8 cellular contexts compared by ENCODE assay signal in the genomic region with DNA sequence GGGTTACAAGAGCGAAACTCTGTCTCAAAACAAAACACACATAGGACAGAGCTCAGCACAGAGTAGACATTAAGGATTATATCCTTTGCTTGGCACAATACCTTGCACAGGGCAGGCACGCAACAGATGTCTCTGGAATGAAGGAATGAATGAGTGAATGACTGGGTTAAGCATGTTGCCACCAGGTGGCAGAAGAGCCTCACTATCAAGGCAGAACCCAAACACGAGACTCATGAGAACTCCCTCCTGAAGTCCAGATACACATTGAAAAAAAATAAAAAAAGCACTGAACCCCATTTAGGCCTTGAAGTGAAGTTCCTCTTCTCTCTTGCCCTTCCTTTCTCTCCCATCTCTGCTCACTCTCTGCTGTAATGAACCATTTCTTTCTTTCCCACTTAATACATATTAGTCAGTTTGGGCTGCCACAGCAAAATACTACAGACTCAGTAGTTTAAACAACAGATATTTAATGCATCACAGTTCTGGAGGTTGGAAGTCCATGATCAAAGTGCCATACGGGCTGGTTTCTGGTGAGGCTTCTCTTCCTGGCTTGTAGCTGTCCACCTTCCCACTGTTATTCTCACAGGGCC. TPM values are rescaled to one million over a fixed set of nuclear protein-coding genes. Genes with fewer than 3 reads are reported as not detected.
DNase-seq lines count a peak whose midpoint lies in the region; ATAC-seq and TF ChIP-seq lines count a peak whose summit lies in the region.

No MANE protein-coding gene starts in this region.

- POLR2A ChIA-PET in GM10248 (lab: Yijun Ruan, JAX): no interaction called here

- no peak overlapping the region for H3K4me3 Mint-ChIP-seq in HFFc6

- no peak overlapping the region for H3K4me3 ChIP-seq in astrocyte of the cerebellum (ENCODE audit: low read depth, low read length)

- peaks cover 5% of the 10 kb centered on the region; the same call in 1 of the 2 replicates for H3K9me3 Mint-ChIP-seq in HFFc6

- no peak for ATAC-seq in HG03520 (IDR thresholded peaks at IDR 0.05; ENCODE audit: unreplicated experiment)

- peaks cover 2% of the 10 kb centered on the region; the same call in 1 of the 2 replicates for H3K27me3 Mint-ChIP-seq in HFFc6 (ENCODE audit: insufficient read depth)

- H3K4me1 Mint-ChIP-seq in HFFc6 (ENCODE audit: low read depth): peaks cover 14% of the 10 kb centered on the region; the same call in 1 of the 2 replicates

- H3K27ac Mint-ChIP-seq in HFFc6: no peak overlapping the region

- in situ Hi-C loops in astrocyte of the cerebellum (cut with HindIII; ENCODE audit: low sequenced_read_pairs): loop anchor here (10.0 to 25.0 kb wide), 2 partner anchors 150 to 443 kb away; no protein-coding TSS in a partner anchor

- DNase-seq in GM10248 (ENCODE audit: extremely low spot score) (peak; percentile 74), HFFc6 (peak; percentile 79), NCI-H146 (lab: John Stamatoyannopoulos, UW) (peak; percentile 60), T-helper 9 cell (peak; percentile 70), astrocyte of the cerebellum (ENCODE audit: low read depth) (peak; percentile 80), iPS DF 4.7 (ENCODE audit: extremely low read depth, low spot score) (peak; percentile 86)
- DNase-seq in stimulated activated CD4-positive, alpha-beta T cell treated with anti-CD3 and anti-CD28 coated beads, Interleukin-12 subunit alpha, Interleukin-12 subunit beta, amount 100 ng/mL, for 24 hours (ENCODE audit: low read depth in 2 of 2): peak; percentile 55 to 72

- CTCF ChIA-PET in GM10248 (lab: Yijun Ruan, JAX): interaction anchor here (0.7 to 7.8 kb wide), 16 partner anchors 11 to 487 kb away, joined by 3 to 123 read pairs (median 4); a partner anchor contains a TSS

- peaks cover 4% of the 10 kb centered on the region; the same call in 1 of the 2 replicates for H3K36me3 Mint-ChIP-seq in HFFc6 (ENCODE audit: low read depth)

- TF ChIP-seq CTCF in GM10248 (IDR thresholded peaks at IDR 0.05; ENCODE audit: control extremely low read depth, extremely low read depth, low read depth, missing control alignments) (peak; percentile 73), HFFc6 (IDR thresholded peaks at IDR 0.05) (peak; percentile 93), astrocyte of the cerebellum (IDR thresholded peaks at IDR 0.05; ENCODE audit: low read depth, low read length, missing control alignments) (peak; percentile 81)

RNA-seq across cellular contexts. Expression of a gene that starts 26.6 kb away (rescaled TPM):
- 10 to 100 TPM; 50.2 to 59.0 (median 51.6) TPM for total RNA-seq in HFFc6 (2021; fragmentation: NEBNext Ultra II Directional; extraction: Animal tissue kit (Norgen Biotek cat#: 25700))
